ENCODE assay signal across 1 cellular context in the genomic region with DNA sequence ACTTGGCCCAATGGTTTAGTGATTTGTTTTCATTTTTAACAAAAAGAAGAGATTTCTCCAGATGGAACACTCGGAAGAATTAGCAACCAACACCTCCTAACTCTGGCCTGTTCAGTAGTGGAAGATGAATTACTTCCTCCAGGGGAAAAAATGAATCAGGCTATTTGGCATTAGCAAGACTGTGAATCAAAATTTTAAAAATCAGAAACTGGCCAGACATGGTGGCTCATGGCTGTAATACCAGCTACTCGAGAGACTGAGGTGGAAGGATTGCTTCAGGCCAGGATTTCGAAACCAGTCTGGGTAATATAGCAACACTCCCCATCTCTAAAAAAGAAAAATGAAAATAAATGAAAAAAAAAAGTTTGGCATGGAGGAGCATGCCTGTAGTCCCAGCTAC.
TF ChIP-seq lines count a peak whose summit lies in the region.

No MANE protein-coding gene starts in this region.

TF ChIP-seq in GM23338, 12 proteins besides CTCF, POLR2A, EP300 and RAD21 (continued from another document):
- TF ChIP-seq, protein P1, sequence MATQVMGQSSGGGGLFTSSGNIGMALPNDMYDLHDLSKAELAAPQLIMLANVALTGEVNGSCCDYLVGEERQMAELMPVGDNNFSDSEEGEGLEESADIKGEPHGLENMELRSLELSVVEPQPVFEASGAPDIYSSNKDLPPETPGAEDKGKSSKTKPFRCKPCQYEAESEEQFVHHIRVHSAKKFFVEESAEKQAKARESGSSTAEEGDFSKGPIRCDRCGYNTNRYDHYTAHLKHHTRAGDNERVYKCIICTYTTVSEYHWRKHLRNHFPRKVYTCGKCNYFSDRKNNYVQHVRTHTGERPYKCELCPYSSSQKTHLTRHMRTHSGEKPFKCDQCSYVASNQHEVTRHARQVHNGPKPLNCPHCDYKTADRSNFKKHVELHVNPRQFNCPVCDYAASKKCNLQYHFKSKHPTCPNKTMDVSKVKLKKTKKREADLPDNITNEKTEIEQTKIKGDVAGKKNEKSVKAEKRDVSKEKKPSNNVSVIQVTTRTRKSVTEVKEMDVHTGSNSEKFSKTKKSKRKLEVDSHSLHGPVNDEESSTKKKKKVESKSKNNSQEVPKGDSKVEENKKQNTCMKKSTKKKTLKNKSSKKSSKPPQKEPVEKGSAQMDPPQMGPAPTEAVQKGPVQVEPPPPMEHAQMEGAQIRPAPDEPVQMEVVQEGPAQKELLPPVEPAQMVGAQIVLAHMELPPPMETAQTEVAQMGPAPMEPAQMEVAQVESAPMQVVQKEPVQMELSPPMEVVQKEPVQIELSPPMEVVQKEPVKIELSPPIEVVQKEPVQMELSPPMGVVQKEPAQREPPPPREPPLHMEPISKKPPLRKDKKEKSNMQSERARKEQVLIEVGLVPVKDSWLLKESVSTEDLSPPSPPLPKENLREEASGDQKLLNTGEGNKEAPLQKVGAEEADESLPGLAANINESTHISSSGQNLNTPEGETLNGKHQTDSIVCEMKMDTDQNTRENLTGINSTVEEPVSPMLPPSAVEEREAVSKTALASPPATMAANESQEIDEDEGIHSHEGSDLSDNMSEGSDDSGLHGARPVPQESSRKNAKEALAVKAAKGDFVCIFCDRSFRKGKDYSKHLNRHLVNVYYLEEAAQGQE (IDR thresholded peaks at IDR 0.05; ENCODE audit: unreplicated experiment) = no peak
- TF ChIP-seq CREB1 (CRISPR knock-in tag; IDR thresholded peaks at IDR 0.05; ENCODE audit: low read depth) (no peak), ZNF331 (CRISPR knock-in tag; IDR thresholded peaks at IDR 0.05; ENCODE audit: low read depth) (no peak), NANOG (IDR thresholded peaks at IDR 0.05; ENCODE audit: borderline replicate concordance) (no peak), EZH2phosphoT487 (IDR thresholded peaks at IDR 0.05; ENCODE audit: unreplicated experiment) (no peak), JUNB (IDR thresholded peaks at IDR 0.05; ENCODE audit: unreplicated experiment) (no peak)
- TF ChIP-seq, protein P2, sequence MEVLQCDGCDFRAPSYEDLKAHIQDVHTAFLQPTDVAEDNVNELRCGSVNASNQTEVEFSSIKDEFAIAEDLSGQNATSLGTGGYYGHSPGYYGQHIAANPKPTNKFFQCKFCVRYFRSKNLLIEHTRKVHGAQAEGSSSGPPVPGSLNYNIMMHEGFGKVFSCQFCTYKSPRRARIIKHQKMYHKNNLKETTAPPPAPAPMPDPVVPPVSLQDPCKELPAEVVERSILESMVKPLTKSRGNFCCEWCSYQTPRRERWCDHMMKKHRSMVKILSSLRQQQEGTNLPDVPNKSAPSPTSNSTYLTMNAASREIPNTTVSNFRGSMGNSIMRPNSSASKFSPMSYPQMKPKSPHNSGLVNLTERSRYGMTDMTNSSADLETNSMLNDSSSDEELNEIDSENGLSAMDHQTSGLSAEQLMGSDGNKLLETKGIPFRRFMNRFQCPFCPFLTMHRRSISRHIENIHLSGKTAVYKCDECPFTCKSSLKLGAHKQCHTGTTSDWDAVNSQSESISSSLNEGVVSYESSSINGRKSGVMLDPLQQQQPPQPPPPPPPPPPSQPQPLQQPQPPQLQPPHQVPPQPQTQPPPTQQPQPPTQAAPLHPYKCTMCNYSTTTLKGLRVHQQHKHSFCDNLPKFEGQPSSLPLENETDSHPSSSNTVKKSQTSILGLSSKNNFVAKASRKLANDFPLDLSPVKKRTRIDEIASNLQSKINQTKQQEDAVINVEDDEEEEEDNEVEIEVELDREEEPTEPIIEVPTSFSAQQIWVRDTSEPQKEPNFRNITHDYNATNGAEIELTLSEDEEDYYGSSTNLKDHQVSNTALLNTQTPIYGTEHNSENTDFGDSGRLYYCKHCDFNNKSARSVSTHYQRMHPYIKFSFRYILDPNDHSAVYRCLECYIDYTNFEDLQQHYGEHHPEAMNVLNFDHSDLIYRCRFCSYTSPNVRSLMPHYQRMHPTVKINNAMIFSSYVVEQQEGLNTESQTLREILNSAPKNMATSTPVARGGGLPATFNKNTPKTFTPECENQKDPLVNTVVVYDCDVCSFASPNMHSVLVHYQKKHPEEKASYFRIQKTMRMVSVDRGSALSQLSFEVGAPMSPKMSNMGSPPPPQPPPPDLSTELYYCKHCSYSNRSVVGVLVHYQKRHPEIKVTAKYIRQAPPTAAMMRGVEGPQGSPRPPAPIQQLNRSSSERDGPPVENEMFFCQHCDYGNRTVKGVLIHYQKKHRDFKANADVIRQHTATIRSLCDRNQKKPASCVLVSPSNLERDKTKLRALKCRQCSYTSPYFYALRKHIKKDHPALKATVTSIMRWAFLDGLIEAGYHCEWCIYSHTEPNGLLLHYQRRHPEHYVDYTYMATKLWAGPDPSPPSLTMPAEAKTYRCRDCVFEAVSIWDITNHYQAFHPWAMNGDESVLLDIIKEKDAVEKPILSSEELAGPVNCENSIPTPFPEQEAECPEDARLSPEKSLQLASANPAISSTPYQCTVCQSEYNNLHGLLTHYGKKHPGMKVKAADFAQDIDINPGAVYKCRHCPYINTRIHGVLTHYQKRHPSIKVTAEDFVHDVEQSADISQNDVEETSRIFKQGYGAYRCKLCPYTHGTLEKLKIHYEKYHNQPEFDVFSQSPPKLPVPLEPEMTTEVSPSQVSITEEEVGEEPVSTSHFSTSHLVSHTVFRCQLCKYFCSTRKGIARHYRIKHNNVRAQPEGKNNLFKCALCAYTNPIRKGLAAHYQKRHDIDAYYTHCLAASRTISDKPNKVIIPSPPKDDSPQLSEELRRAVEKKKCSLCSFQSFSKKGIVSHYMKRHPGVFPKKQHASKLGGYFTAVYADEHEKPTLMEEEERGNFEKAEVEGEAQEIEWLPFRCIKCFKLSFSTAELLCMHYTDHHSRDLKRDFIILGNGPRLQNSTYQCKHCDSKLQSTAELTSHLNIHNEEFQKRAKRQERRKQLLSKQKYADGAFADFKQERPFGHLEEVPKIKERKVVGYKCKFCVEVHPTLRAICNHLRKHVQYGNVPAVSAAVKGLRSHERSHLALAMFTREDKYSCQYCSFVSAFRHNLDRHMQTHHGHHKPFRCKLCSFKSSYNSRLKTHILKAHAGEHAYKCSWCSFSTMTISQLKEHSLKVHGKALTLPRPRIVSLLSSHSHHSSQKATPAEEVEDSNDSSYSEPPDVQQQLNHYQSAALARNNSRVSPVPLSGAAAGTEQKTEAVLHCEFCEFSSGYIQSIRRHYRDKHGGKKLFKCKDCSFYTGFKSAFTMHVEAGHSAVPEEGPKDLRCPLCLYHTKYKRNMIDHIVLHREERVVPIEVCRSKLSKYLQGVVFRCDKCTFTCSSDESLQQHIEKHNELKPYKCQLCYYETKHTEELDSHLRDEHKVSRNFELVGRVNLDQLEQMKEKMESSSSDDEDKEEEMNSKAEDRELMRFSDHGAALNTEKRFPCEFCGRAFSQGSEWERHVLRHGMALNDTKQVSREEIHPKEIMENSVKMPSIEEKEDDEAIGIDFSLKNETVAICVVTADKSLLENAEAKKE (CRISPR knock-in tag; IDR thresholded peaks at IDR 0.05) = no peak
TF ChIP-seq in GM23338: peak in this region for 0.
